Comparison of ENCODE assay signal across 28 cellular contexts in genomic region chr1:51639694-51640093, GRCh38.
"Had no signal": no experiment of that assay in that cellular context is flagged by ENCODE, and none has a peak within 500 bp of the region (broad histone marks: within the 10 kb centered on the region; RNA-seq: fewer than 3 reads in every experiment).

No MANE protein-coding gene starts in this region.

- H3K36me3 Mint-ChIP-seq: stimulated activated effector memory CD8-positive, alpha-beta T cell treated with anti-CD3 and anti-CD28 coated beads, Interleukin-12 subunit alpha, Interleukin-12 subunit beta, amount 100 ng/mL, for 72 hours had no signal

- H3K27me3 ChIP-seq: left lung, right atrium auricular region, right lobe of liver, suprapubic skin, tibial nerve, upper lobe of right lung had no signal

- H2AFZ ChIP-seq: parathyroid adenoma had no signal

- H3K9ac ChIP-seq: parathyroid adenoma had no signal

- ATAC-seq: left colon; left lung; lower lobe of right lung; naive thymus-derived CD8-positive, alpha-beta T cell; stimulated activated effector memory CD8-positive, alpha-beta T cell treated with anti-CD3 and anti-CD28 coated beads, Interleukin-12 subunit alpha, Interleukin-12 subunit beta, amount 100 ng/mL, for 72 hours; upper lobe of right lung had no signal

- H3K27ac Mint-ChIP-seq: immature natural killer cell; nephron; stimulated activated effector memory CD8-positive, alpha-beta T cell treated with anti-CD3 and anti-CD28 coated beads, Interleukin-12 subunit alpha, Interleukin-12 subunit beta, amount 100 ng/mL, for 72 hours; stimulated activated naive CD8-positive, alpha-beta T cell treated with anti-CD3 and anti-CD28 coated beads, Interleukin-15, Interleukin-2, amounts not matched to agents 100 ng/mL and 50 ng/mL, for 24 hours had no signal

- DNase-seq: hypothalamus; immature natural killer cell; kidney; left colon; left lung; lower lobe of right lung; mammary epithelial cell; mesenchymal stem cell; naive thymus-derived CD8-positive, alpha-beta T cell; occipital lobe; right lobe of liver; stimulated activated CD4-positive, alpha-beta T cell treated with anti-CD3 and anti-CD28 coated beads, Interleukin-12 subunit alpha, Interleukin-12 subunit beta, amount 100 ng/mL, for 4 hours; stimulated activated CD4-positive, alpha-beta T cell treated with anti-CD3 and anti-CD28 coated beads, Interleukin-15, amount 100 ng/mL, for 24 hours; stimulated activated CD4-positive, alpha-beta T cell treated with anti-CD3 and anti-CD28 coated beads, Interleukin-4, amount 100 ng/mL, for 24 hours; stimulated activated naive CD4-positive, alpha-beta T cell; upper lobe of right lung had no signal

- H3K4me3 ChIP-seq: left lung, lower lobe of right lung, right atrium auricular region, right lobe of liver, smooth muscle cell, suprapubic skin, thoracic aorta, tibial nerve, upper lobe of right lung had no signal

- H3K27ac ChIP-seq: left lung, lower lobe of right lung, parathyroid adenoma, right lobe of liver, suprapubic skin, upper lobe of right lung had no signal

- H3K9me3 ChIP-seq: left lung, lower lobe of right lung, right atrium auricular region, right lobe of liver, suprapubic skin, thoracic aorta, tibial nerve, upper lobe of right lung had no signal

- H3K4me3 Mint-ChIP-seq: immature natural killer cell; naive thymus-derived CD8-positive, alpha-beta T cell; nephron; neural crest cell; stimulated activated effector memory CD8-positive, alpha-beta T cell treated with anti-CD3 and anti-CD28 coated beads, Interleukin-12 subunit alpha, Interleukin-12 subunit beta, amount 100 ng/mL, for 72 hours; stimulated activated naive CD8-positive, alpha-beta T cell treated with anti-CD3 and anti-CD28 coated beads, Interleukin-15, Interleukin-2, amounts not matched to agents 100 ng/mL and 50 ng/mL, for 24 hours had no signal

- H3K27me3 Mint-ChIP-seq: naive thymus-derived CD8-positive, alpha-beta T cell; stimulated activated naive CD8-positive, alpha-beta T cell treated with anti-CD3 and anti-CD28 coated beads, Interleukin-15, Interleukin-2, amounts not matched to agents 100 ng/mL and 50 ng/mL, for 24 hours had no signal

- H3K9me3 Mint-ChIP-seq: immature natural killer cell; neural crest cell; stimulated activated effector memory CD8-positive, alpha-beta T cell treated with anti-CD3 and anti-CD28 coated beads, Interleukin-12 subunit alpha, Interleukin-12 subunit beta, amount 100 ng/mL, for 72 hours; stimulated activated naive CD8-positive, alpha-beta T cell treated with anti-CD3 and anti-CD28 coated beads, Interleukin-15, Interleukin-2, amounts not matched to agents 100 ng/mL and 50 ng/mL, for 24 hours had no signal

- FAIRE-seq: islet of Langerhans, kidney, urothelium cell line had no signal

- H3K4me2 ChIP-seq: smooth muscle cell had no signal

- H3K36me3 ChIP-seq: left lung, lower lobe of right lung, right atrium auricular region, right lobe of liver, suprapubic skin, thoracic aorta, tibial nerve, upper lobe of right lung had no signal
